In the genomic region with DNA sequence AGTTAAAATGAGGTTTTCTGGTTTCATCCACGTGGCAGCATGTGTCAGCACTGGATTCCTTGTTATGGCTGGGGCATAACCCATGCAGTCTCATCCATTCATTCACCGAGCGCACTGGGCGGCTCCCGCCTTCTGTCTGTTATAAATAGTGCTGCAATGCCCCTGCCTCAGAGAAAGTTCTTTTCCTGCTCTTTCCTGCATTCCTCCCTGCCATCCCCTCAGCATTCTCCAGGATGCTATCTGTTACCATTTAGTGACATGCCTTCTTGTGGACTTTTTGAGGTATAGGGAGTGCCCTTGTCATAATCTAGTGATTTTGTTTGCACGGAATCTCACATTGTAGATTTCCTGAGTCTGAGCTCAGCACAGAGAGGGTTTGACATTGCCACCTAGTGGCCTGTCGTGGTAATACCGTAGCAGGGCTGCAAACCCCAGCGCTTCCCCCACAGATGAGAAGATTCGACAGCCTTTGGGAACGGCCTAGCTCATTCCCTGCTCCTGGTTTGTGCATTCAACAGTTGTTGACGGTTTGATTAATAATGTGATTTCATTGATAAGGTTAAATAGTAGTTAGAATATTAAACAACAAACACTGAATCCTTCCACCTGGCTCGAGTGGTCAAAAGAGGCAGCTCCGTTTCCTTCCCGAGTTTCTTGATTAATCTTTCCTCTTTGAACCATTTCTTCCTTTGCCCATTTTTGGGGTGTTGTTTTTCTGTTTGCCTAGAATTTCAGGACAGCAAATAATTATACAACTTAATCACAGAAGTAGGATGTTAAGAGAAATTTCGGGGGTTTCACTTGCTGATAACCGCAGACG, we compare ENCODE assay signal across 8 cellular contexts. TPM values are rescaled to one million over a fixed set of nuclear protein-coding genes. Genes with fewer than 3 reads are reported as not detected.
DNase-seq lines count a peak whose midpoint lies in the region; ATAC-seq, FAIRE-seq and TF ChIP-seq lines count a peak whose summit lies in the region.

No MANE protein-coding gene starts in this region.

- no peaks in the 10 kb centered on the region for H3K9me3 Mint-ChIP-seq in activated T-cell treated with anti-CD3 and anti-CD28 coated beads, Interleukin-2, amount 50 U/mL, for 72 hours

- peak overlapping the region; percentile 97 for H3K27ac ChIP-seq in KOPT-K1 (ENCODE audit: low read depth, low read length, poor library complexity, severe bottlenecking)

- no peaks in the 10 kb centered on the region for H3K36me3 ChIP-seq in KOPT-K1 (ENCODE audit: insufficient read depth, low read length)

- H3K36me3 Mint-ChIP-seq in activated T-cell treated with anti-CD3 and anti-CD28 coated beads, Interleukin-2, amount 50 U/mL, for 72 hours (ENCODE audit: insufficient read depth in 2 of 2), result no peaks in the 10 kb centered on the region

- peak overlapping the region; percentile 56 to 85 for H3K4me3 Mint-ChIP-seq in activated T-cell treated with anti-CD3 and anti-CD28 coated beads, Interleukin-2, amount 50 U/mL, for 72 hours

- H3K27me3 Mint-ChIP-seq in activated T-cell treated with anti-CD3 and anti-CD28 coated beads, Interleukin-2, amount 50 U/mL, for 72 hours (ENCODE audit: low read depth), result peaks cover 59% of the 10 kb centered on the region

- FAIRE-seq in RCC 7860 (lab: Jason Lieb, UNC), result no peak

- peak; percentile 97 for TF ChIP-seq CTCF in fibroblast of pulmonary artery (IDR thresholded peaks at IDR 0.05; ENCODE audit: low read length, missing control alignments)

- no peaks in the 10 kb centered on the region for H3K9me3 ChIP-seq in KOPT-K1 (ENCODE audit: insufficient read depth, low read length, poor library complexity, severe bottlenecking)

- peak; percentile 86 for DNase-seq in DMS 273 (lab: John Stamatoyannopoulos, UW; ENCODE audit: unreplicated experiment)
- no peak for DNase-seq in DMS 273 treated with DMSO at 0.1 percent for 48 hours (lab: John Stamatoyannopoulos, UW)
- DNase-seq in RCC 7860 (ENCODE audit: low spot score), result peak; percentile 39
- DNase-seq in activated T-cell treated with anti-CD3 and anti-CD28 coated beads, Interleukin-2, amount 50 U/mL, for 72 hours, result peak; percentile 77 to 78
- peak; percentile 82 for DNase-seq in fibroblast of pulmonary artery (ENCODE audit: low read depth)
- DNase-seq in nucleus accumbens (lab: John Stamatoyannopoulos, UW), result peak in 49 of 56 donors; percentile 11 to 90 (median 62)
- peak; percentile 94 for DNase-seq in superior temporal gyrus (ENCODE audit: extremely low spot score)

- peak; percentile 73 to 85 for ATAC-seq in activated T-cell treated with anti-CD3 and anti-CD28 coated beads, Interleukin-2, amount 50 U/mL, for 72 hours (replicated peaks in 1 of 2)

- peaks cover 40% of the 10 kb centered on the region for H3K4me1 Mint-ChIP-seq in activated T-cell treated with anti-CD3 and anti-CD28 coated beads, Interleukin-2, amount 50 U/mL, for 72 hours (ENCODE audit: low read depth)

- peak overlapping the region; percentile 24 for H3K4me3 ChIP-seq in fibroblast of pulmonary artery (replicated peaks; ENCODE audit: low read depth, low read length)

- H3K27ac Mint-ChIP-seq in activated T-cell treated with anti-CD3 and anti-CD28 coated beads, Interleukin-2, amount 50 U/mL, for 72 hours, result no peak overlapping the region

RNA-seq across cellular contexts. Expression of gene UMODL1, which starts 46.3 kb away (rescaled TPM):
- total RNA-seq in activated T-cell treated with anti-CD3 and anti-CD28 coated beads, Interleukin-2, amount 50 U/mL, for 72 hours, result under 1 TPM; 0.39 to 0.89 TPM
